In genomic region chr6:109878291-109878690, GRCh38 we compare ENCODE assay signal across 12 cellular contexts.
"Had no signal": no experiment of that assay in that cellular context is flagged by ENCODE, and none has a peak within 500 bp of the region (broad histone marks: within the 10 kb centered on the region; RNA-seq: fewer than 3 reads in every experiment).

No MANE protein-coding gene starts in this region.

- H3K27me3 ChIP-seq: upper lobe of left lung had no signal

- H3K4me3 ChIP-seq: upper lobe of left lung had no signal

- ATAC-seq: stimulated activated naive CD8-positive, alpha-beta T cell treated with anti-CD3 and anti-CD28 coated beads, Interleukin-15, Interleukin-2, amounts not matched to agents 100 U/mL and 50 U/mL, for 24 hours; WTC11 had no signal

- H3K4me1 ChIP-seq: upper lobe of left lung had no signal

- H3K4me3 Mint-ChIP-seq: activated CD4-positive, alpha-beta memory T cell treated with anti-CD3 and anti-CD28 coated beads, Interleukin-2, amount 10 ng/mL, durations not matched to agents 7 days and 5 days; activated naive CD4-positive, alpha-beta T cell treated with anti-CD3 and anti-CD28 coated beads, Interleukin-2, amount 10 ng/mL, durations not matched to agents 7 days and 5 days; activated T-cell treated with anti-CD3 and anti-CD28 coated beads, Interleukin-2, amount 50 U/mL, for 24 hours; WTC11 had no signal

- DNase-seq: activated CD4-positive, alpha-beta memory T cell treated with anti-CD3 and anti-CD28 coated beads, Interleukin-2, amount 10 ng/mL, durations not matched to agents 7 days and 5 days; activated CD4-positive, alpha-beta T cell treated with anti-CD3 and anti-CD28 coated beads for 4 hours; activated naive CD4-positive, alpha-beta T cell treated with anti-CD3 and anti-CD28 coated beads, Interleukin-2, amount 10 ng/mL, durations not matched to agents 7 days and 5 days; activated T-cell treated with anti-CD3 and anti-CD28 coated beads, Interleukin-2, amount 50 U/mL, for 24 hours; erythroblast; hypothalamus; stimulated activated CD4-positive, alpha-beta T cell treated with anti-CD3 and anti-CD28 coated beads, Interleukin-4, amount 100 ng/mL, for 4 hours; stimulated activated CD8-positive, alpha-beta memory T cell treated with anti-CD3 and anti-CD28 coated beads, Interleukin-4, amount 100 ng/mL, for 48 hours; stimulated activated naive CD8-positive, alpha-beta T cell treated with anti-CD3 and anti-CD28 coated beads, Interleukin-15, Interleukin-2, amounts not matched to agents 100 U/mL and 50 U/mL, for 24 hours; T-helper 2 cell; upper lobe of left lung had no signal

- H3K36me3 ChIP-seq: upper lobe of left lung had no signal

- H3K27ac Mint-ChIP-seq: activated CD4-positive, alpha-beta memory T cell treated with anti-CD3 and anti-CD28 coated beads, Interleukin-2, amount 10 ng/mL, durations not matched to agents 7 days and 5 days; activated naive CD4-positive, alpha-beta T cell treated with anti-CD3 and anti-CD28 coated beads, Interleukin-2, amount 10 ng/mL, durations not matched to agents 7 days and 5 days; activated T-cell treated with anti-CD3 and anti-CD28 coated beads, Interleukin-2, amount 50 U/mL, for 24 hours; WTC11 had no signal

- H3K27ac ChIP-seq: upper lobe of left lung had no signal

- H3K36me3 Mint-ChIP-seq: activated naive CD4-positive, alpha-beta T cell treated with anti-CD3 and anti-CD28 coated beads, Interleukin-2, amount 10 ng/mL, durations not matched to agents 7 days and 5 days had no signal

- H3K9me3 ChIP-seq: upper lobe of left lung had no signal

- H3K9me3 Mint-ChIP-seq: activated naive CD4-positive, alpha-beta T cell treated with anti-CD3 and anti-CD28 coated beads, Interleukin-2, amount 10 ng/mL, durations not matched to agents 7 days and 5 days had no signal
